1 cellular context compared by ENCODE assay signal in the genomic region with DNA sequence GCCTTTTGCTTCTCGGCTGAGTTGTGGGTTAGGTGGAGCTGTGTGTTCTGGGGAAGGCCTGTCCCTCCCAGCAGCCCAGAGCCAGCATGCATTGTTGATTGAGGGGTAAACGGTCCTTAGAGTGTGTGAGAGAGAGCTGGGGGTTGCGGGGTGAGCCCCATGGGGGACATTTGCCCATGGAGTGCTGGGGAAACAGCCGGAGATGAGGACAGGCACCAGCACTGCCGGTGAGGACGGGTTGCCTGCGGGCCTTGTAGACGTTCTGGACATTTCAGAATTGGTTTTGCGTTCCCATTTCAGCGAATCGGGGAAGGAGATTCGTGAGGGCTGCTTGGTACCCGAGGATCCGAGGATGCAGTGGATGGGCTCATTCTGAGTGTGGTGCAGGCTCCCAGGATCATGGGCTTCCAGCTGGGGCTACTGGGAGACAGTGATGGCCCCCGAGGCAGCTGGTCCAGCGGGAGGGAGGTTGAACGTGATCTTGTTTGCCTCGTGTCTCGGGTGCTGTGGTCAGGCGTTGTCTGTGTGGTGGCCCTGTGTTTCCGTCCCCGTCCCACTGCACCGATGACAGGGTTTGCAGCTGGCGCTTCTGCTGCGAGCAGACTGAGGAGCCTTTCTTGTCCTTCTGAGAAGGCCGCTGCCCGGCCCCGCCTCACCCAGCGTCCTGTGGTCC.
TF ChIP-seq lines count a peak whose summit lies in the region.

No MANE protein-coding gene starts in this region.

TF ChIP-seq in IMR-90, 13 proteins besides CTCF, POLR2A, EP300 and RAD21 (continued from another document):
- TF ChIP-seq, protein P1, sequence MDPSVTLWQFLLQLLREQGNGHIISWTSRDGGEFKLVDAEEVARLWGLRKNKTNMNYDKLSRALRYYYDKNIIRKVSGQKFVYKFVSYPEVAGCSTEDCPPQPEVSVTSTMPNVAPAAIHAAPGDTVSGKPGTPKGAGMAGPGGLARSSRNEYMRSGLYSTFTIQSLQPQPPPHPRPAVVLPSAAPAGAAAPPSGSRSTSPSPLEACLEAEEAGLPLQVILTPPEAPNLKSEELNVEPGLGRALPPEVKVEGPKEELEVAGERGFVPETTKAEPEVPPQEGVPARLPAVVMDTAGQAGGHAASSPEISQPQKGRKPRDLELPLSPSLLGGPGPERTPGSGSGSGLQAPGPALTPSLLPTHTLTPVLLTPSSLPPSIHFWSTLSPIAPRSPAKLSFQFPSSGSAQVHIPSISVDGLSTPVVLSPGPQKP (IDR thresholded peaks at IDR 0.05; ENCODE audit: borderline replicate concordance, low read depth, low read length): no peak
- no peak for TF ChIP-seq MXI1 (IDR thresholded peaks at IDR 0.05; ENCODE audit: borderline replicate concordance, low read depth, low read length)
